ENCODE assay signal across 11 cellular contexts in genomic region chr19:54322934-54323333, GRCh38. TPM values are rescaled to one million over a fixed set of nuclear protein-coding genes. Genes with fewer than 3 reads are reported as not detected.
"Had no signal": no experiment of that assay in that cellular context is flagged by ENCODE, and none has a peak within 500 bp of the region (broad histone marks: within the 10 kb centered on the region; RNA-seq: fewer than 3 reads in every experiment).

No MANE protein-coding gene starts in this region.

RNA-seq across cellular contexts. Expression of gene LILRA5, which starts 10.0 kb away (rescaled TPM):
- total RNA-seq: cerebellum, dermis microvascular lymphatic vessel endothelial cell, mesothelial cell of epicardium, myocyte had no signal

RNA-seq across cellular contexts. Expression of gene LILRA4, which starts 16.0 kb away (rescaled TPM):
- total RNA-seq: dermis microvascular lymphatic vessel endothelial cell, heart left ventricle, kidney epithelial cell, left colon, mesothelial cell of epicardium, myocyte, tibial nerve, urinary bladder had no signal
- polyA plus RNA-seq: heart left ventricle, psoas muscle, urinary bladder had no signal

RNA-seq across cellular contexts. Expression of gene LAIR1, which starts 41.8 kb away (rescaled TPM):
- total RNA-seq: dermis microvascular lymphatic vessel endothelial cell, myocyte had no signal

RNA-seq across cellular contexts. Expression of gene LILRB2, which starts 42.0 kb away (rescaled TPM):
- total RNA-seq: dermis microvascular lymphatic vessel endothelial cell, kidney epithelial cell, mesothelial cell of epicardium, myocyte, occipital lobe had no signal
